In the genomic region with DNA sequence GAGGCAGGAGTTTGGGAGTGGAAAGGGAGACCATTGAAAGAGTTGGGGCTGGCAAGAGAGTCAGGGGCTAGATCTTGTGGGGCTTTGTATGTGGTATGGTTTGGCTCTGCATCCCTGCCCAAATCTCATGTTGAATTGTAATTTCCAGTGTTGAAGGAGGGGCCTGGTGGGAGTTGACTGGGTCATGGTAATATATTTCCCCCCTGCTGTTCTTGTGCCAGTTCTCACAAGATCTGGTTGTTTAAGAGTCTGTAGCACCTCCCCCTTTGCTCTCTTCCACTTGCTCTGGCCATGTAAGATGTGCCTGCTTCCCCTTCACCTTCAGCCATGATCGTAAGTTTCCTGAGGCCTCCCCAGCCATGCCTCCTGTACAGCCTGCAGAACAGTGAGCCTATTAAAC, we compare ENCODE assay signal across 1 cellular context.
A peak's percentile ranks its signal among the peaks of the same experiment; 100 is the strongest.
TF ChIP-seq lines count a peak whose summit lies in the region.

No MANE protein-coding gene starts in this region.

TF ChIP-seq in K562, 482 proteins besides CTCF, POLR2A, EP300 and RAD21:
- TF ChIP-seq, protein P1, sequence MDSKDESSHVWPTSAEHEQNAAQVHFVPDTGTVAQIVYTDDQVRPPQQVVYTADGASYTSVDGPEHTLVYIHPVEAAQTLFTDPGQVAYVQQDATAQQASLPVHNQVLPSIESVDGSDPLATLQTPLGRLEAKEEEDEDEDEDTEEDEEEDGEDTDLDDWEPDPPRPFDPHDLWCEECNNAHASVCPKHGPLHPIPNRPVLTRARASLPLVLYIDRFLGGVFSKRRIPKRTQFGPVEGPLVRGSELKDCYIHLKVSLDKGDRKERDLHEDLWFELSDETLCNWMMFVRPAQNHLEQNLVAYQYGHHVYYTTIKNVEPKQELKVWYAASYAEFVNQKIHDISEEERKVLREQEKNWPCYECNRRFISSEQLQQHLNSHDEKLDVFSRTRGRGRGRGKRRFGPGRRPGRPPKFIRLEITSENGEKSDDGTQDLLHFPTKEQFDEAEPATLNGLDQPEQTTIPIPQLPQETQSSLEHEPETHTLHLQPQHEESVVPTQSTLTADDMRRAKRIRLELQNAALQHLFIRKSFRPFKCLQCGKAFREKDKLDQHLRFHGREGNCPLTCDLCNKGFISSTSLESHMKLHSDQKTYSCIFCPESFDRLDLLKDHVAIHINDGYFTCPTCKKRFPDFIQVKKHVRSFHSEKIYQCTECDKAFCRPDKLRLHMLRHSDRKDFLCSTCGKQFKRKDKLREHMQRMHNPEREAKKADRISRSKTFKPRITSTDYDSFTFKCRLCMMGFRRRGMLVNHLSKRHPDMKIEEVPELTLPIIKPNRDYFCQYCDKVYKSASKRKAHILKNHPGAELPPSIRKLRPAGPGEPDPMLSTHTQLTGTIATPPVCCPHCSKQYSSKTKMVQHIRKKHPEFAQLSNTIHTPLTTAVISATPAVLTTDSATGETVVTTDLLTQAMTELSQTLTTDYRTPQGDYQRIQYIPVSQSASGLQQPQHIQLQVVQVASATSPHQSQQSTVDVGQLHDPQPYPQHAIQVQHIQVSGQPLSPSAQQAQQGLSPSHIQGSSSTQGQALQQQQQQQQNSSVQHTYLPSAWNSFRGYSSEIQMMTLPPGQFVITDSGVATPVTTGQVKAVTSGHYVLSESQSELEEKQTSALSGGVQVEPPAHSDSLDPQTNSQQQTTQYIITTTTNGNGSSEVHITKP (IDR thresholded peaks at IDR 0.05; ENCODE audit: partially characterized antibody), result peak; percentile 77
- no peak for TF ChIP-seq BRD4 (IDR thresholded peaks at IDR 0.05)
TF ChIP-seq in K562: peak in this region for 1.
